Comparison of ENCODE assay signal across 39 cellular contexts in the genomic region with DNA sequence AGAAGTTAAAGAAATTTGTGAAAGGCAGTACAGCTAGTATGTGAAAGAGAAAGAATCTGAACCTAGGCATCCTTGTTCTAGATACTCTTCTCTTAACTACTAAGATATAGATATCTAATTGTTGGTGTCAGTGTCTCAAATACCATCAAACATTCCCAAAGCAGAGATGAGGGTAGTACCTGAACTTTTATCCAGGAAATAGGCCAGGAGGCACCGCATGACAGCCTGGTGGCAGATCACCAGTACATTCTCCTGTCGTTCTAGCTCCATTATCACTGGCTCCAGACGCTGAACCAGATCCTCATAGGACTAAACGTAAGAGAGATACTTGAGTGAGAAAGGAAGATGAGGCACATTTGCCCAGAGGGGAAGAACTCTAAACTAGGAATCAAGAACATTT. TPM values are rescaled to one million over a fixed set of nuclear protein-coding genes. Genes with fewer than 3 reads are reported as not detected.
DNase-seq lines count a peak whose midpoint lies in the region; ATAC-seq, FAIRE-seq and TF ChIP-seq lines count a peak whose summit lies in the region.
"Had no signal": no experiment of that assay in that cellular context is flagged by ENCODE, and none has a peak within 500 bp of the region (broad histone marks: within the 10 kb centered on the region; RNA-seq: fewer than 3 reads in every experiment).

No MANE protein-coding gene starts in this region.

- H3K4me1 Mint-ChIP-seq in astrocyte (ENCODE audit: low read depth, unreplicated experiment) = no peaks in the 10 kb centered on the region
- H3K4me1 Mint-ChIP-seq: B cell; CD14-positive monocyte; CD4-positive, alpha-beta memory T cell; CD4-positive, CD25-positive, alpha-beta regulatory T cell; CD8-positive, alpha-beta memory T cell had no signal

- TF ChIP-seq CTCF in astrocyte (IDR thresholded peaks at IDR 0.05; ENCODE audit: insufficient read depth, low read depth, low read length) = no peak

- H3K4ac ChIP-seq in trophoblast cell (ENCODE audit: low read depth, low read length) = no peak overlapping the region

- no peak for ATAC-seq in HG03025 (IDR thresholded peaks at IDR 0.05; ENCODE audit: low FRiP score, unreplicated experiment)
- ATAC-seq: A549; CD8-positive, alpha-beta T cell had no signal

- H2AFZ ChIP-seq in astrocyte (ENCODE audit: low read depth, low read length) (no peak overlapping the region), trophoblast cell (ENCODE audit: insufficient read depth, low read length, poor library complexity) (no peak overlapping the region)

- H3K36me3 Mint-ChIP-seq in astrocyte (ENCODE audit: low read depth, unreplicated experiment) = peaks cover 2% of the 10 kb centered on the region
- H3K36me3 Mint-ChIP-seq: CD14-positive monocyte; CD4-positive, alpha-beta memory T cell; CD4-positive, CD25-positive, alpha-beta regulatory T cell; CD8-positive, alpha-beta memory T cell; CD8-positive, alpha-beta T cell had no signal

- H3K4me3 Mint-ChIP-seq in astrocyte (ENCODE audit: unreplicated experiment) = no peak overlapping the region
- H3K4me3 Mint-ChIP-seq: B cell; CD14-positive monocyte; CD4-positive, alpha-beta memory T cell; CD4-positive, alpha-beta T cell; CD4-positive, CD25-positive, alpha-beta regulatory T cell; CD8-positive, alpha-beta memory T cell; CD8-positive, alpha-beta T cell had no signal

- no peak overlapping the region for H3K27ac ChIP-seq in astrocyte (ENCODE audit: low read depth, low read length)
- no peak overlapping the region for H3K27ac ChIP-seq in trophoblast cell (ENCODE audit: low read depth, low read length)
- H3K27ac ChIP-seq: 22Rv1; A549; BLaER1; BLaER1 treated with 17β-estradiol and CSF1 and Interleukin-3, amounts not matched to agents 10 nM and 100 nM; C4-2B had no signal

- no peak overlapping the region for H4K12ac ChIP-seq in trophoblast cell (ENCODE audit: low read depth, low read length)

- H3K79me1 ChIP-seq in trophoblast cell (ENCODE audit: low read length) = no peaks in the 10 kb centered on the region

- no peaks in the 10 kb centered on the region for H3K36me3 ChIP-seq in astrocyte (ENCODE audit: insufficient read depth, low read length)
- H3K36me3 ChIP-seq in trophoblast cell (ENCODE audit: control insufficient read depth in 1 of 2, insufficient read depth in 2 of 2, low read length in 2 of 2) = peaks cover 1 to 4% of the 10 kb centered on the region in 2 experiments
- H3K36me3 ChIP-seq: BE2C; BLaER1; BLaER1 treated with 17β-estradiol and CSF1 and Interleukin-3, amounts not matched to agents 10 nM and 100 nM had no signal

- H3K79me2 ChIP-seq in astrocyte (ENCODE audit: insufficient read depth, low read length) (no peaks in the 10 kb centered on the region), trophoblast cell (ENCODE audit: control insufficient read depth, insufficient read depth, low read length, poor library complexity) (no peaks in the 10 kb centered on the region)

- no peak overlapping the region for H3K4me2 ChIP-seq in astrocyte (ENCODE audit: low read length)
- no peak overlapping the region for H3K4me2 ChIP-seq in trophoblast cell (ENCODE audit: low read length)
- H3K4me2 ChIP-seq: A549; BLaER1; BLaER1 treated with 17β-estradiol and CSF1 and Interleukin-3, amounts not matched to agents 10 nM and 100 nM had no signal

- no peak overlapping the region for H2BK5ac ChIP-seq in trophoblast cell (ENCODE audit: low read depth, low read length, poor library complexity)

- H3K4me1 ChIP-seq in astrocyte (ENCODE audit: insufficient read depth, low read length) (no peaks in the 10 kb centered on the region), trophoblast cell (ENCODE audit: control insufficient read depth in 1 of 2, insufficient read depth in 2 of 2, low read length in 2 of 2) (no peaks in the 10 kb centered on the region)
- H3K4me1 ChIP-seq: A549; BE2C; BLaER1; BLaER1 treated with 17β-estradiol and CSF1 and Interleukin-3, amounts not matched to agents 10 nM and 100 nM; Caco-2 had no signal

- H2AK5ac ChIP-seq in trophoblast cell (ENCODE audit: low read length) = no peak overlapping the region

- no peak overlapping the region for H3K23ac ChIP-seq in trophoblast cell (ENCODE audit: low read length)

- H2BK12ac ChIP-seq in trophoblast cell (ENCODE audit: low read length) = no peak overlapping the region

- DNase-seq in astrocyte (ENCODE audit: low read depth) (no peak), islet precursor cell (peak; percentile 9), trophoblast cell (peak; percentile 57 to 63)
- no peak for DNase-seq in effector CD8-positive, alpha-beta T cell (lab: John Stamatoyannopoulos, UW)
- no peak for DNase-seq in stimulated activated CD4-positive, alpha-beta T cell treated with anti-CD3 and anti-CD28 coated beads, Interleukin-4, amount 100 ng/mL, for 24 hours
- DNase-seq: 8988T; ACHN; AML-193; BE2C; C1 segment of cervical spinal cord; Caco-2; Calu3; CD4-positive, alpha-beta memory T cell; CD4-positive, alpha-beta T cell; CD4-positive, CD25-positive, alpha-beta regulatory T cell; CD8-positive, alpha-beta memory T cell; CD8-positive, alpha-beta T cell; COR-L47; DMS 273 treated with DMSO at 0.1 percent for 48 hours; DMS153; DMS53; DMS79; DMS79 treated with DMSO at 0.1 percent for 48 hours; DND-41; EL had no signal

- H3K9me3 ChIP-seq in astrocyte (ENCODE audit: insufficient read depth, low read depth, low read length) (no peaks in the 10 kb centered on the region), trophoblast cell (ENCODE audit: insufficient read depth, low read depth, low read length) (no peaks in the 10 kb centered on the region)
- H3K9me3 ChIP-seq: A549; BE2C; BLaER1; BLaER1 treated with 17β-estradiol and CSF1 and Interleukin-3, amounts not matched to agents 10 nM and 100 nM; Caco-2 had no signal

- FAIRE-seq in astrocyte (lab: Jason Lieb, UNC) = peak; percentile 13
- FAIRE-seq: A204.1, A549, D721Med had no signal

- H3K27me3 Mint-ChIP-seq in astrocyte (ENCODE audit: low read depth, unreplicated experiment) = peaks cover 3% of the 10 kb centered on the region
- H3K27me3 Mint-ChIP-seq: B cell; CD4-positive, alpha-beta memory T cell; CD4-positive, alpha-beta T cell; CD4-positive, CD25-positive, alpha-beta regulatory T cell had no signal

- no peak overlapping the region for H3K18ac ChIP-seq in trophoblast cell (ENCODE audit: low read length)

- H3K9ac ChIP-seq in astrocyte (ENCODE audit: low read length) = no peak overlapping the region
- H3K9ac ChIP-seq in trophoblast cell (ENCODE audit: low read length) = no peak overlapping the region
- H3K9ac ChIP-seq: BLaER1; BLaER1 treated with 17β-estradiol and CSF1 and Interleukin-3, amounts not matched to agents 10 nM and 100 nM had no signal

- no CpG with 5 or more reads among the region's 4 CpGs for WGBS in trophoblast cell (ENCODE audit: extremely low coverage, insufficient coverage, insufficient read length)

- H2BK120ac ChIP-seq in trophoblast cell (ENCODE audit: insufficient read depth, low read length, poor library complexity) = no peak overlapping the region

- H3K14ac ChIP-seq in trophoblast cell (ENCODE audit: low read length) = no peak overlapping the region

- H4K8ac ChIP-seq in trophoblast cell (ENCODE audit: low read depth, low read length) = no peak overlapping the region

- no peak overlapping the region for H3K4me3 ChIP-seq in astrocyte (ENCODE audit: insufficient read depth, low read depth, low read length)
- H3K4me3 ChIP-seq in trophoblast cell (ENCODE audit: low read depth, low read length) = no peak overlapping the region
- H3K4me3 ChIP-seq: A549; BLaER1; BLaER1 treated with 17β-estradiol and CSF1 and Interleukin-3, amounts not matched to agents 10 nM and 100 nM had no signal

- no peak overlapping the region for H4K91ac ChIP-seq in trophoblast cell (ENCODE audit: low read depth, low read length)

- H3K27me3 ChIP-seq in astrocyte (ENCODE audit: insufficient read depth, low read length) (no peaks in the 10 kb centered on the region), trophoblast cell (ENCODE audit: insufficient read depth, low read length) (no peaks in the 10 kb centered on the region)
- H3K27me3 ChIP-seq: BE2C had no signal

- H3K27ac Mint-ChIP-seq in astrocyte (ENCODE audit: unreplicated experiment) = no peak overlapping the region
- H3K27ac Mint-ChIP-seq: B cell; CD14-positive monocyte; CD4-positive, alpha-beta memory T cell; CD4-positive, alpha-beta T cell; CD4-positive, CD25-positive, alpha-beta regulatory T cell; CD8-positive, alpha-beta memory T cell; CD8-positive, alpha-beta T cell had no signal

- no peaks in the 10 kb centered on the region for H3K9me3 Mint-ChIP-seq in astrocyte (ENCODE audit: unreplicated experiment)
- H3K9me3 Mint-ChIP-seq: CD4-positive, alpha-beta T cell; CD8-positive, alpha-beta T cell had no signal

- H4K20me1 ChIP-seq in astrocyte (ENCODE audit: insufficient read depth, low read length) = no peaks in the 10 kb centered on the region
- H4K20me1 ChIP-seq: BLaER1; BLaER1 treated with 17β-estradiol and CSF1 and Interleukin-3, amounts not matched to agents 10 nM and 100 nM had no signal

RNA-seq across cellular contexts. Expression of a gene that starts 16.8 kb away (rescaled TPM):
- total RNA-seq in astrocyte = 83.9 and 86.6 TPM in 2 replicates
- polyA plus RNA-seq in trophoblast cell (2013) = 47.8 and 48.4 TPM in 2 replicates
- total RNA-seq: Caco-2, Calu3 had no signal
- polyA plus RNA-seq: CD14-positive monocyte had no signal

RNA-seq across cellular contexts. Expression of a gene that starts 56.6 kb away (rescaled TPM):
- total RNA-seq in astrocyte = 0.34 TPM in 1 of 2 replicates, not detected in the other
- polyA plus RNA-seq in trophoblast cell (2013) = 0.19 and 0.22 TPM in 2 replicates
- total RNA-seq: A172, A673, Caco-2, Daoy had no signal
- polyA plus RNA-seq: AG04450; CD4-positive, alpha-beta memory T cell; CD8-positive, alpha-beta memory T cell had no signal

Comparison
In these comparisons a context has a peak if more than half of its experiments do, and no peak if none do; other contexts are left out.
1. DNase-seq: peak in islet precursor cell (single experiment) and trophoblast cell (2 of 2); none in astrocyte (single experiment), effector CD8-positive, alpha-beta T cell (single experiment) and stimulated activated CD4-positive, alpha-beta T cell treated with anti-CD3 and anti-CD28 coated beads, Interleukin-4, amount 100 ng/mL, for 24 hours (single experiment).